ENCODE assay signal across 22 cellular contexts in the genomic region with DNA sequence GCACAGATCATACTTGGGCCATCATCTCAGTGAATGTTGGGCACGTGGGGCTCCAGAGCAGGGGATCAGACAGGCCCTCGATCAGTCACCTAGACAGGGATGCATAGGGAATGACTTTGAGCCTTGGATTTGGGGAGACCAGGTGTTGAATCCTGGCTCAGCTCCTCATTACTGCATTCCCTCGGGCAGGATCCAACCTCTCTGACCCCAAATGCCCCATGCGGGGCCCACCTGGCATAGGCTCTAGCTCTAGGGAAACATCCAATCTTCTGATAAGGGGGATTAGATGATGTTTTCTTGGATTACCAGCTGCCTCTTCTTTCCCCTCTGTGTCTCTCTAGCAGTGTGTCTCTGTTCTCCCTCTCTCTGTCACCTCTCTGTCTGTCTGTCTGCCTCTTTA. TPM values are rescaled to one million over a fixed set of nuclear protein-coding genes. Genes with fewer than 3 reads are reported as not detected.
A peak's percentile ranks its signal among the peaks of the same experiment; 100 is the strongest.
DNase-seq lines count a peak whose midpoint lies in the region; ATAC-seq and TF ChIP-seq lines count a peak whose summit lies in the region.
"Had no signal": no experiment of that assay in that cellular context is flagged by ENCODE, and none has a peak within 500 bp of the region (broad histone marks: within the 10 kb centered on the region; RNA-seq: fewer than 3 reads in every experiment).

No MANE protein-coding gene starts in this region.

- intact Hi-C loops in upper lobe of right lung (cut with DNase I): no loop called here

- H3K4me1 ChIP-seq in osteoblast (ENCODE audit: insufficient read depth, low read length) (peaks cover 25% of the 10 kb centered on the region), upper lobe of right lung (peaks cover 9% of the 10 kb centered on the region)

- H3K79me2 ChIP-seq in osteoblast (ENCODE audit: insufficient read depth, low read length): peaks cover 23% of the 10 kb centered on the region

- no peaks in the 10 kb centered on the region for H3K36me3 Mint-ChIP-seq in brain

- H3K27ac ChIP-seq in osteoblast (ENCODE audit: low read depth, low read length) (no peak overlapping the region), upper lobe of right lung (no peak overlapping the region)
- H3K27ac ChIP-seq: 22Rv1, BLaER1, Peyer's patch, SJCRH30 had no signal

- H3K9me3 ChIP-seq in osteoblast (ENCODE audit: low read depth, low read length): no peaks in the 10 kb centered on the region
- H3K9me3 ChIP-seq in upper lobe of right lung: no peaks in the 10 kb centered on the region
- H3K9me3 ChIP-seq: BLaER1, Peyer's patch, SJCRH30 had no signal

- peak overlapping the region in 4 of 5 experiments; percentile 22 to 83 (median 46) for H3K27ac Mint-ChIP-seq in brain
- H3K27ac Mint-ChIP-seq: CD4-positive, alpha-beta T cell had no signal

- no peaks in the 10 kb centered on the region for H3K27me3 Mint-ChIP-seq in brain
- H3K27me3 Mint-ChIP-seq: CD4-positive, alpha-beta T cell had no signal

- no peak overlapping the region for H3K4me3 Mint-ChIP-seq in brain
- H3K4me3 Mint-ChIP-seq: CD4-positive, alpha-beta T cell had no signal

- ATAC-seq in upper lobe of right lung (no peak), GM19455 (IDR thresholded peaks at IDR 0.05; ENCODE audit: unreplicated experiment) (no peak), GM21723 (IDR thresholded peaks at IDR 0.05; ENCODE audit: unreplicated experiment) (no peak)

- TF ChIP-seq CTCF in brain (conservative IDR thresholded peaks at IDR 0.05): no peak
- TF ChIP-seq CTCF in osteoblast (IDR thresholded peaks at IDR 0.05; ENCODE audit: extremely low read depth, low read depth, low read length): no peak
- TF ChIP-seq CTCF in upper lobe of right lung (IDR thresholded peaks at IDR 0.05): no peak

- no peak overlapping the region for H3K4me2 ChIP-seq in osteoblast (ENCODE audit: insufficient read depth, low read length)
- H3K4me2 ChIP-seq: BLaER1 had no signal

- DNase-seq in DMS 273 (lab: John Stamatoyannopoulos, UW; ENCODE audit: unreplicated experiment): peak; percentile 33
- no peak for DNase-seq in DMS 273 treated with DMSO at 0.1 percent for 48 hours (lab: John Stamatoyannopoulos, UW)
- DNase-seq in osteoblast (ENCODE audit: insufficient read length, low spot score, missing footprints): peak; percentile 10
- peak; percentile 19 for DNase-seq in upper lobe of right lung
- no peak for DNase-seq in MV-4-11 (lab: John Stamatoyannopoulos, UW)
- DNase-seq: ACHN; CD4-positive, alpha-beta T cell; COR-L47; DND-41; Karpas-422; NCI-H1417; NCI-H1694 treated with DMSO at 0.1 percent for 48 hours; NCI-H2081 treated with DMSO at 0.1 percent for 48 hours; NCI-H446; SJCRH30 had no signal

- peaks cover 15% of the 10 kb centered on the region for H4K20me1 ChIP-seq in osteoblast (ENCODE audit: insufficient read depth, low read length)
- H4K20me1 ChIP-seq: BLaER1 had no signal

- no peaks in the 10 kb centered on the region for H3K27me3 ChIP-seq in osteoblast (ENCODE audit: insufficient read depth, low read length)
- no peaks in the 10 kb centered on the region for H3K27me3 ChIP-seq in upper lobe of right lung
- H3K27me3 ChIP-seq: BLaER1, Peyer's patch, SJCRH30 had no signal

- peaks cover 0 to 2% (median 0%) of the 10 kb centered on the region in 5 experiments for H3K9me3 Mint-ChIP-seq in brain
- H3K9me3 Mint-ChIP-seq: CD4-positive, alpha-beta T cell had no signal

- peaks cover 49% of the 10 kb centered on the region for H3K4me1 Mint-ChIP-seq in brain

- no peak overlapping the region for H2AFZ ChIP-seq in osteoblast (ENCODE audit: low read length)

- peaks cover 80% of the 10 kb centered on the region for H3K36me3 ChIP-seq in osteoblast (ENCODE audit: insufficient read depth, low read length)
- no peaks in the 10 kb centered on the region for H3K36me3 ChIP-seq in upper lobe of right lung
- H3K36me3 ChIP-seq: BLaER1, Peyer's patch, SJCRH30 had no signal

- H3K4me3 ChIP-seq in osteoblast (ENCODE audit: insufficient read depth, low read length) (no peak overlapping the region), upper lobe of right lung (no peak overlapping the region)
- H3K4me3 ChIP-seq: BLaER1, Peyer's patch, SJCRH30 had no signal

RNA-seq across cellular contexts. Expression of a gene that starts 22.7 kb away (rescaled TPM):
- polyA plus RNA-seq in brain (ENCODE audit: insufficient read depth, low read depth, low replicate concordance): 6.0 TPM
- total RNA-seq in osteoblast (246 and 264 TPM in 2 replicates), upper lobe of right lung (11.1 TPM)
- total RNA-seq: OCI-LY7 had no signal

RNA-seq across cellular contexts. Expression of a gene that starts 43.1 kb away (rescaled TPM):
- polyA plus RNA-seq in brain (ENCODE audit: insufficient read depth, low read depth, low replicate concordance): 40.5 TPM
- 14.1 and 15.0 TPM in 2 replicates for total RNA-seq in osteoblast
- total RNA-seq in upper lobe of right lung: 23.4 TPM

RNA-seq across cellular contexts. Expression of a gene that starts 45.5 kb away (rescaled TPM):
- 37.7 TPM for polyA plus RNA-seq in brain (ENCODE audit: insufficient read depth, low read depth, low replicate concordance)
- total RNA-seq in osteoblast (46.7 and 50.7 TPM in 2 replicates), upper lobe of right lung (82.9 TPM)

Comparison
In these comparisons a context has a peak if more than half of its experiments do, and no peak if none do; other contexts are left out.
1. DNase-seq: peak in DMS 273 (single experiment), osteoblast (single experiment) and upper lobe of right lung (single experiment); none in DMS 273 treated with DMSO at 0.1 percent for 48 hours (single experiment) and MV-4-11 (single experiment).
2. RNA of a gene that starts 22.7 kb away (total RNA-seq): 246 to 264 TPM in osteoblast; 11.1 TPM in upper lobe of right lung (single experiment); every median in the first group is over 10 times any median in the second.